ENCODE assay signal across 13 cellular contexts in genomic region chr19:55581828-55582223, GRCh38. TPM values are rescaled to one million over a fixed set of nuclear protein-coding genes. Genes with fewer than 3 reads are reported as not detected.
DNase-seq lines count a peak whose midpoint lies in the region; ATAC-seq, FAIRE-seq and TF ChIP-seq lines count a peak whose summit lies in the region.
"Had no signal": no experiment of that assay in that cellular context is flagged by ENCODE, and none has a peak within 500 bp of the region (broad histone marks: within the 10 kb centered on the region; RNA-seq: fewer than 3 reads in every experiment).

No MANE protein-coding gene starts in this region.

- H3K27me3 Mint-ChIP-seq in activated T-cell treated with anti-CD3 and anti-CD28 coated beads, Interleukin-2, amount 50 U/mL, for 4 hours (ENCODE audit: low read depth) = no peaks in the 10 kb centered on the region
- H3K27me3 Mint-ChIP-seq in activated T-helper 1 cell treated with anti-CD3 and anti-CD28 coated beads, Interleukin-12 subunit alpha, Interleukin-12 subunit beta, Interleukin-2, Interleukin-4 antibody, amounts not matched to agents 30 ng/mL and 10 ng/mL and 1 ng/mL, durations not matched to agents 14 hours and 24 hours and 36 hours (ENCODE audit: insufficient read depth) = peaks cover 17% of the 10 kb centered on the region

- H3K9me3 Mint-ChIP-seq in activated T-cell treated with anti-CD3 and anti-CD28 coated beads, Interleukin-2, amount 50 U/mL, for 4 hours = no peaks in the 10 kb centered on the region
- H3K9me3 Mint-ChIP-seq in activated T-helper 1 cell treated with anti-CD3 and anti-CD28 coated beads, Interleukin-12 subunit alpha, Interleukin-12 subunit beta, Interleukin-2, Interleukin-4 antibody, amounts not matched to agents 30 ng/mL and 10 ng/mL and 1 ng/mL, durations not matched to agents 14 hours and 24 hours and 36 hours = no peaks in the 10 kb centered on the region

- H3K36me3 Mint-ChIP-seq in activated T-cell treated with anti-CD3 and anti-CD28 coated beads, Interleukin-2, amount 50 U/mL, for 4 hours (ENCODE audit: insufficient read depth) = peaks cover 12% of the 10 kb centered on the region
- H3K36me3 Mint-ChIP-seq in activated T-helper 1 cell treated with anti-CD3 and anti-CD28 coated beads, Interleukin-12 subunit alpha, Interleukin-12 subunit beta, Interleukin-2, Interleukin-4 antibody, amounts not matched to agents 30 ng/mL and 10 ng/mL and 1 ng/mL, durations not matched to agents 14 hours and 24 hours and 36 hours (ENCODE audit: low read depth) = peaks cover 7% of the 10 kb centered on the region

- intact Hi-C loops in activated T-helper 1 cell treated with anti-CD3 and anti-CD28 coated beads, Interleukin-12 subunit alpha, Interleukin-12 subunit beta, Interleukin-2, Interleukin-4 antibody, amounts not matched to agents 30 ng/mL and 10 ng/mL and 1 ng/mL, durations not matched to agents 14 hours and 24 hours and 36 hours (cut with micrococcal nuclease) = loop anchor here (2.0 to 5.0 kb wide), 2 partner anchors 53 to 325 kb away; partner anchors contain the start of gene PPP6R1
- intact Hi-C loops in kidney (cut with DNase I) = no loop called here

- peak overlapping the region; percentile 34 to 75 for H3K4me3 ChIP-seq in kidney (ENCODE audit: low read length in 2 of 2)

- H3K4me1 ChIP-seq in kidney (ENCODE audit: control insufficient read depth in 1 of 2, insufficient read depth in 1 of 2, low read depth in 1 of 2, low read length in 2 of 2) = peaks cover 9 to 19% of the 10 kb centered on the region in 2 donors

- H3K27ac ChIP-seq in kidney (ENCODE audit: low read depth in 2 of 2, low read length in 2 of 2) = peak overlapping the region; percentile 64 to 83
- peak overlapping the region; percentile 96 for H3K27ac ChIP-seq in substantia nigra (ENCODE audit: low read depth, low read length, poor library complexity, severe bottlenecking)

- DNase-seq in activated T-cell treated with anti-CD3 and anti-CD28 coated beads, Interleukin-2, amount 50 U/mL, for 4 hours = no peak
- DNase-seq in activated T-cell treated with anti-CD3 and anti-CD28 coated beads for 4 hours (no peak), kidney (no peak), substantia nigra (lab: John Stamatoyannopoulos, UW) (no peak), NCI-H2171 (lab: John Stamatoyannopoulos, UW) (no peak), putamen (ENCODE audit: low spot score) (no peak), NK-92 (lab: John Stamatoyannopoulos, UW; ENCODE audit: unreplicated experiment) (no peak)
- DNase-seq in activated T-helper 1 cell treated with anti-CD3 and anti-CD28 coated beads, Interleukin-12 subunit alpha, Interleukin-12 subunit beta, Interleukin-2, Interleukin-4 antibody, amounts not matched to agents 30 ng/mL and 10 ng/mL and 1 ng/mL, durations not matched to agents 14 hours and 24 hours and 36 hours (ENCODE audit: low spot score) = no peak
- DNase-seq: activated naive CD4-positive, alpha-beta T cell treated with Interleukin-2 at 50 U/mL for 16 hours; AML-193; left colon; T-helper 9 cell had no signal

- no peaks in the 10 kb centered on the region for H3K9me3 ChIP-seq in kidney (ENCODE audit: control insufficient read depth in 1 of 2, low read length in 2 of 2)

- peaks cover 35% of the 10 kb centered on the region for H3K4me1 Mint-ChIP-seq in activated T-cell treated with anti-CD3 and anti-CD28 coated beads, Interleukin-2, amount 50 U/mL, for 4 hours (ENCODE audit: low read depth)
- H3K4me1 Mint-ChIP-seq in activated T-helper 1 cell treated with anti-CD3 and anti-CD28 coated beads, Interleukin-12 subunit alpha, Interleukin-12 subunit beta, Interleukin-2, Interleukin-4 antibody, amounts not matched to agents 30 ng/mL and 10 ng/mL and 1 ng/mL, durations not matched to agents 14 hours and 24 hours and 36 hours (ENCODE audit: low read depth) = peaks cover 31% of the 10 kb centered on the region

- H3K36me3 ChIP-seq in kidney (ENCODE audit: control insufficient read depth in 1 of 2, insufficient read depth in 2 of 2, low read length in 2 of 2) = peaks cover 0 to 5% of the 10 kb centered on the region in 2 donors

- H3K4me3 Mint-ChIP-seq in activated T-cell treated with anti-CD3 and anti-CD28 coated beads, Interleukin-2, amount 50 U/mL, for 4 hours = peak overlapping the region; percentile 88
- H3K4me3 Mint-ChIP-seq in activated T-helper 1 cell treated with anti-CD3 and anti-CD28 coated beads, Interleukin-12 subunit alpha, Interleukin-12 subunit beta, Interleukin-2, Interleukin-4 antibody, amounts not matched to agents 30 ng/mL and 10 ng/mL and 1 ng/mL, durations not matched to agents 14 hours and 24 hours and 36 hours = peak overlapping the region; percentile 91

- no peak for TF ChIP-seq CTCF in kidney (IDR thresholded peaks at IDR 0.05; ENCODE audit: borderline replicate concordance, extremely low read depth, insufficient read depth)

- H3K9ac ChIP-seq in kidney (ENCODE audit: low read length in 2 of 2) = peak overlapping the region in 1 of 2 donors; percentile 46

- FAIRE-seq in kidney (lab: Jason Lieb, UNC) = peak; percentile 19

- no peak for ATAC-seq in activated T-cell treated with anti-CD3 and anti-CD28 coated beads, Interleukin-2, amount 50 U/mL, for 4 hours

- H3K27ac Mint-ChIP-seq in activated T-helper 1 cell treated with anti-CD3 and anti-CD28 coated beads, Interleukin-12 subunit alpha, Interleukin-12 subunit beta, Interleukin-2, Interleukin-4 antibody, amounts not matched to agents 30 ng/mL and 10 ng/mL and 1 ng/mL, durations not matched to agents 14 hours and 24 hours and 36 hours = no peak overlapping the region

RNA-seq across cellular contexts. Expression of gene ZNF579, which starts 1.2 kb away (rescaled TPM):
- total RNA-seq in activated T-cell treated with anti-CD3 and anti-CD28 coated beads, Interleukin-2, amount 50 U/mL, for 4 hours = 10 to 100 TPM; 10.1 to 12.2 (median 11.0) TPM
- 10.2 and 11.7 TPM in 2 replicates for total RNA-seq in activated T-helper 1 cell treated with anti-CD3 and anti-CD28 coated beads, Interleukin-12 subunit alpha, Interleukin-12 subunit beta, Interleukin-2, Interleukin-4 antibody, amounts not matched to agents 30 ng/mL and 10 ng/mL and 1 ng/mL, durations not matched to agents 14 hours and 24 hours and 36 hours
- total RNA-seq in kidney = 16.6 TPM
- 10.9 TPM for polyA plus RNA-seq in kidney (ENCODE audit: insufficient read depth, low read depth, low replicate concordance)

RNA-seq across cellular contexts. Expression of gene FIZ1, which starts 17.5 kb away (rescaled TPM):
- total RNA-seq in activated T-cell treated with anti-CD3 and anti-CD28 coated beads, Interleukin-2, amount 50 U/mL, for 4 hours = 10 to 100 TPM; 31.4 to 35.5 (median 34.4) TPM
- total RNA-seq in activated T-helper 1 cell treated with anti-CD3 and anti-CD28 coated beads, Interleukin-12 subunit alpha, Interleukin-12 subunit beta, Interleukin-2, Interleukin-4 antibody, amounts not matched to agents 30 ng/mL and 10 ng/mL and 1 ng/mL, durations not matched to agents 14 hours and 24 hours and 36 hours = 24.2 and 24.7 TPM in 2 replicates
- total RNA-seq in kidney = 17.9 TPM
- 11.9 TPM for polyA plus RNA-seq in kidney (ENCODE audit: insufficient read depth, low read depth, low replicate concordance)

RNA-seq across cellular contexts. Expression of gene ZNF524, which starts 18.3 kb away (rescaled TPM):
- total RNA-seq in activated T-cell treated with anti-CD3 and anti-CD28 coated beads, Interleukin-2, amount 50 U/mL, for 4 hours = 10 to 100 TPM; 12.5 to 12.6 (median 12.6) TPM
- 20.0 and 22.9 TPM in 2 replicates for total RNA-seq in activated T-helper 1 cell treated with anti-CD3 and anti-CD28 coated beads, Interleukin-12 subunit alpha, Interleukin-12 subunit beta, Interleukin-2, Interleukin-4 antibody, amounts not matched to agents 30 ng/mL and 10 ng/mL and 1 ng/mL, durations not matched to agents 14 hours and 24 hours and 36 hours
- 22.9 TPM for total RNA-seq in kidney
- polyA plus RNA-seq in kidney (ENCODE audit: insufficient read depth, low read depth, low replicate concordance) = 32.6 TPM

RNA-seq across cellular contexts. Expression of gene ZNF865, which starts 23.6 kb away (rescaled TPM):
- total RNA-seq in activated T-cell treated with anti-CD3 and anti-CD28 coated beads, Interleukin-2, amount 50 U/mL, for 4 hours = 10 to 100 TPM; 14.5 to 15.9 (median 15.4) TPM
- total RNA-seq in activated T-helper 1 cell treated with anti-CD3 and anti-CD28 coated beads, Interleukin-12 subunit alpha, Interleukin-12 subunit beta, Interleukin-2, Interleukin-4 antibody, amounts not matched to agents 30 ng/mL and 10 ng/mL and 1 ng/mL, durations not matched to agents 14 hours and 24 hours and 36 hours = 12.6 and 13.2 TPM in 2 replicates
- total RNA-seq in kidney = 17.4 TPM
- polyA plus RNA-seq in kidney (ENCODE audit: insufficient read depth, low read depth, low replicate concordance) = 5.8 TPM

RNA-seq across cellular contexts. Expression of gene SBK3, which starts 36.5 kb away (rescaled TPM):
- total RNA-seq in activated T-cell treated with anti-CD3 and anti-CD28 coated beads, Interleukin-2, amount 50 U/mL, for 4 hours = not detected
- total RNA-seq in activated T-helper 1 cell treated with anti-CD3 and anti-CD28 coated beads, Interleukin-12 subunit alpha, Interleukin-12 subunit beta, Interleukin-2, Interleukin-4 antibody, amounts not matched to agents 30 ng/mL and 10 ng/mL and 1 ng/mL, durations not matched to agents 14 hours and 24 hours and 36 hours = not detected in 2 replicates
- total RNA-seq in kidney = 0.66 TPM
- not detected for polyA plus RNA-seq in kidney (ENCODE audit: insufficient read depth, low read depth, low replicate concordance)
- total RNA-seq: left colon, skeletal muscle tissue had no signal
